Comparison of ENCODE assay signal across 2 cellular contexts in the genomic region with DNA sequence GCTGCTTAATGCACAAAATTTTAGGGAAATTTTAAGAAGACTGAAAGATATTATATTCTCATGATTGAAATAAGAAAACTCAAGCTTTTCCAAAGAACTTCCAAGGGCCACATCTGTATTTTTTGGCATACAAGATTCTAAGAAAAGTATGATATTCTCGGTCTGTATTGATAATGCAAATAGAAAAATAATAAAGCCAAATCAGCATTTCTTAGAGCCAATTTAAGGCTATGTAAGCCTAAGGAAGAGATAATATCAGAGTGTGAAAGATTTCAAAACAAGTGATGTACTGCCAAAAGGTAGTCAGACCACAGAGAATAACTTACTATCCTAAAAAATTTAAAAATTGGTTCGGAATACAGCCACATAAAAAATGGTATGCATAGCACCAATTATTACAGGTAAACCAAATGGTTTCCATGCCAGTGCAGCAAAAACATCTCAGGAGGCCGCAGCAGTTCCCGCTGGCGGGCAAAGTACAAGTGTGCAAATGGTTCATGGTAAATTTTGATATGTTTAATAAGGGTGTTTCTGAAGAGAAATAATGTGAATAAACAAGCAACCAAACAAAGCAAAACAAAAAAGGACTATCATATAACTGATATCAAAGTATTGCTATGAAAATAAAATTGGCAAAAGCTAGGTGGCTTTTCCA.
TF ChIP-seq lines count a peak whose summit lies in the region.

No MANE protein-coding gene starts in this region.

TF ChIP-seq in IMR-90, 13 proteins besides CTCF, POLR2A, EP300 and RAD21:
- TF ChIP-seq MAFK (IDR thresholded peaks at IDR 0.05; ENCODE audit: low read depth, low read length) (peak; percentile 27; the same call in 1 of the 2 replicates), RFX5 (IDR thresholded peaks at IDR 0.05; ENCODE audit: low read depth, low read length) (no peak)

TF ChIP-seq in HEK293T, 16 proteins besides CTCF, POLR2A, EP300 and RAD21:
- no peak for TF ChIP-seq HDGF (IDR thresholded peaks at IDR 0.05; ENCODE audit: borderline replicate concordance)
- no peak for TF ChIP-seq FOXA1 (IDR thresholded peaks at IDR 0.05)
- TF ChIP-seq BHLHE40 (IDR thresholded peaks at IDR 0.05; ENCODE audit: borderline replicate concordance): no peak
- TF ChIP-seq, protein P1, sequence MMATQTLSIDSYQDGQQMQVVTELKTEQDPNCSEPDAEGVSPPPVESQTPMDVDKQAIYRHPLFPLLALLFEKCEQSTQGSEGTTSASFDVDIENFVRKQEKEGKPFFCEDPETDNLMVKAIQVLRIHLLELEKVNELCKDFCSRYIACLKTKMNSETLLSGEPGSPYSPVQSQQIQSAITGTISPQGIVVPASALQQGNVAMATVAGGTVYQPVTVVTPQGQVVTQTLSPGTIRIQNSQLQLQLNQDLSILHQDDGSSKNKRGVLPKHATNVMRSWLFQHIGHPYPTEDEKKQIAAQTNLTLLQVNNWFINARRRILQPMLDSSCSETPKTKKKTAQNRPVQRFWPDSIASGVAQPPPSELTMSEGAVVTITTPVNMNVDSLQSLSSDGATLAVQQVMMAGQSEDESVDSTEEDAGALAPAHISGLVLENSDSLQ (IDR thresholded peaks at IDR 0.05): no peak
- no peak for TF ChIP-seq ZNF384 (IDR thresholded peaks at IDR 0.05)
- TF ChIP-seq FOXK2 (IDR thresholded peaks at IDR 0.05): no peak
- no peak for TF ChIP-seq SP1 (IDR thresholded peaks at IDR 0.05)
- no peak for TF ChIP-seq L3MBTL2 (conservative IDR thresholded peaks at IDR 0.05)
- TF ChIP-seq CTBP1 (IDR thresholded peaks at IDR 0.05; ENCODE audit: borderline replicate concordance): no peak
- TF ChIP-seq NFRKB (IDR thresholded peaks at IDR 0.05): no peak
- TF ChIP-seq LEF1 (IDR thresholded peaks at IDR 0.05; ENCODE audit: borderline replicate concordance): no peak
- no peak for TF ChIP-seq SUZ12 (IDR thresholded peaks at IDR 0.05)
- TF ChIP-seq TARDBP (IDR thresholded peaks at IDR 0.05): no peak
